ENCODE assay signal across 1 cellular context in the genomic region with DNA sequence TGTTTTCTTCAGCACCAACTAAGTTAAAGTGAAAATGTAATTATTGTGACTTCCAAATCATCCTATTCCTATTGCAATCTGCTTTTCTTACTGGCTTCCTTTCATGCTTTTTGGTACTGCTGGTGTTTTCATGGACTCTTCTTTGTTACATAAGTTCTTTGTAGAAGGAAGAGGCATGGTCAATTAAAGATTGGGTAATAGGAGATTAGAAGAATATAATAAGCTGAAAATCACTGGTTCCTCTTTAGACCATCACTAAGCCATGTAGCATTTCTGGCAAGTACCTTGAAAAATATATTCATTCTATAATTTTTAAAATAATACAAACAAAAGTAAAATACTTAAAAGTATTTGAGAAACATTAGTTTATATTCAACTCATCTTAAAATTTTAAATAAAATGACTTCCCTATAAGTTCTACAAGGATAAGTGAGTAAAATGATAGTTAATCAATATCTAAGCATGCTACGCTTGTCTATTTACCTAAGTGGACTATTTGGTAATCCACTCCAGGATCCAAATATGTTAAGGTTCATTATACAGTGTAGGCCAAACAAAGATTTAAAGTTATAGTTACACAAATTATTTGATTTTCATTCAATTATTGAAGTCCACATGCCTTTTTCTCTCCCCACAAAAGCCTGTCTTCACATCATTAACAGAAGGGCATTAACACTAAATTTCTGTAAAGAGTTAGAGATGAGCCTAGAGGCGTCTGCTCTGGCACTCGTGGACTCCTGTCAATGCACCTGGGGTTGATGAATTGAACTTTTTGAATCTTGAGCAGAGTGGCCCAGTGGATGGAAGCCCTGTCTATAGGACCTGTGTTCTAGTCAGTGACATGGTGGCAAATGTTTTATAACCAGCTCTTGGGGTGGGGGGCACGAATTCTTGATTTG.
TF ChIP-seq lines count a peak whose summit lies in the region.

No MANE protein-coding gene starts in this region.

TF ChIP-seq in WTC11, 78 proteins besides CTCF, POLR2A, EP300 and RAD21 (continued from another document):
- TF ChIP-seq, protein P1, sequence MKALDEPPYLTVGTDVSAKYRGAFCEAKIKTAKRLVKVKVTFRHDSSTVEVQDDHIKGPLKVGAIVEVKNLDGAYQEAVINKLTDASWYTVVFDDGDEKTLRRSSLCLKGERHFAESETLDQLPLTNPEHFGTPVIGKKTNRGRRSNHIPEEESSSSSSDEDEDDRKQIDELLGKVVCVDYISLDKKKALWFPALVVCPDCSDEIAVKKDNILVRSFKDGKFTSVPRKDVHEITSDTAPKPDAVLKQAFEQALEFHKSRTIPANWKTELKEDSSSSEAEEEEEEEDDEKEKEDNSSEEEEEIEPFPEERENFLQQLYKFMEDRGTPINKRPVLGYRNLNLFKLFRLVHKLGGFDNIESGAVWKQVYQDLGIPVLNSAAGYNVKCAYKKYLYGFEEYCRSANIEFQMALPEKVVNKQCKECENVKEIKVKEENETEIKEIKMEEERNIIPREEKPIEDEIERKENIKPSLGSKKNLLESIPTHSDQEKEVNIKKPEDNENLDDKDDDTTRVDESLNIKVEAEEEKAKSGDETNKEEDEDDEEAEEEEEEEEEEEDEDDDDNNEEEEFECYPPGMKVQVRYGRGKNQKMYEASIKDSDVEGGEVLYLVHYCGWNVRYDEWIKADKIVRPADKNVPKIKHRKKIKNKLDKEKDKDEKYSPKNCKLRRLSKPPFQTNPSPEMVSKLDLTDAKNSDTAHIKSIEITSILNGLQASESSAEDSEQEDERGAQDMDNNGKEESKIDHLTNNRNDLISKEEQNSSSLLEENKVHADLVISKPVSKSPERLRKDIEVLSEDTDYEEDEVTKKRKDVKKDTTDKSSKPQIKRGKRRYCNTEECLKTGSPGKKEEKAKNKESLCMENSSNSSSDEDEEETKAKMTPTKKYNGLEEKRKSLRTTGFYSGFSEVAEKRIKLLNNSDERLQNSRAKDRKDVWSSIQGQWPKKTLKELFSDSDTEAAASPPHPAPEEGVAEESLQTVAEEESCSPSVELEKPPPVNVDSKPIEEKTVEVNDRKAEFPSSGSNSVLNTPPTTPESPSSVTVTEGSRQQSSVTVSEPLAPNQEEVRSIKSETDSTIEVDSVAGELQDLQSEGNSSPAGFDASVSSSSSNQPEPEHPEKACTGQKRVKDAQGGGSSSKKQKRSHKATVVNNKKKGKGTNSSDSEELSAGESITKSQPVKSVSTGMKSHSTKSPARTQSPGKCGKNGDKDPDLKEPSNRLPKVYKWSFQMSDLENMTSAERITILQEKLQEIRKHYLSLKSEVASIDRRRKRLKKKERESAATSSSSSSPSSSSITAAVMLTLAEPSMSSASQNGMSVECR (CRISPR knock-in tag; IDR thresholded peaks at IDR 0.05; ENCODE audit: borderline replicate concordance), result no peak
- TF ChIP-seq ESRRA (CRISPR knock-in tag; IDR thresholded peaks at IDR 0.05; ENCODE audit: borderline replicate concordance) (no peak), NFE2L1 (CRISPR knock-in tag; IDR thresholded peaks at IDR 0.05) (no peak), FOXP1 (CRISPR knock-in tag; IDR thresholded peaks at IDR 0.05; ENCODE audit: borderline replicate concordance) (no peak)
- TF ChIP-seq, protein P2, sequence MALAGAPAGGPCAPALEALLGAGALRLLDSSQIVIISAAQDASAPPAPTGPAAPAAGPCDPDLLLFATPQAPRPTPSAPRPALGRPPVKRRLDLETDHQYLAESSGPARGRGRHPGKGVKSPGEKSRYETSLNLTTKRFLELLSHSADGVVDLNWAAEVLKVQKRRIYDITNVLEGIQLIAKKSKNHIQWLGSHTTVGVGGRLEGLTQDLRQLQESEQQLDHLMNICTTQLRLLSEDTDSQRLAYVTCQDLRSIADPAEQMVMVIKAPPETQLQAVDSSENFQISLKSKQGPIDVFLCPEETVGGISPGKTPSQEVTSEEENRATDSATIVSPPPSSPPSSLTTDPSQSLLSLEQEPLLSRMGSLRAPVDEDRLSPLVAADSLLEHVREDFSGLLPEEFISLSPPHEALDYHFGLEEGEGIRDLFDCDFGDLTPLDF (CRISPR knock-in tag; IDR thresholded peaks at IDR 0.05), result no peak
- TF ChIP-seq, protein P3, sequence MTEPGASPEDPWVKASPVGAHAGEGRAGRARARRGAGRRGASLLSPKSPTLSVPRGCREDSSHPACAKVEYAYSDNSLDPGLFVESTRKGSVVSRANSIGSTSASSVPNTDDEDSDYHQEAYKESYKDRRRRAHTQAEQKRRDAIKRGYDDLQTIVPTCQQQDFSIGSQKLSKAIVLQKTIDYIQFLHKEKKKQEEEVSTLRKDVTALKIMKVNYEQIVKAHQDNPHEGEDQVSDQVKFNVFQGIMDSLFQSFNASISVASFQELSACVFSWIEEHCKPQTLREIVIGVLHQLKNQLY (CRISPR knock-in tag; IDR thresholded peaks at IDR 0.05), result no peak
- TF ChIP-seq, protein P4, sequence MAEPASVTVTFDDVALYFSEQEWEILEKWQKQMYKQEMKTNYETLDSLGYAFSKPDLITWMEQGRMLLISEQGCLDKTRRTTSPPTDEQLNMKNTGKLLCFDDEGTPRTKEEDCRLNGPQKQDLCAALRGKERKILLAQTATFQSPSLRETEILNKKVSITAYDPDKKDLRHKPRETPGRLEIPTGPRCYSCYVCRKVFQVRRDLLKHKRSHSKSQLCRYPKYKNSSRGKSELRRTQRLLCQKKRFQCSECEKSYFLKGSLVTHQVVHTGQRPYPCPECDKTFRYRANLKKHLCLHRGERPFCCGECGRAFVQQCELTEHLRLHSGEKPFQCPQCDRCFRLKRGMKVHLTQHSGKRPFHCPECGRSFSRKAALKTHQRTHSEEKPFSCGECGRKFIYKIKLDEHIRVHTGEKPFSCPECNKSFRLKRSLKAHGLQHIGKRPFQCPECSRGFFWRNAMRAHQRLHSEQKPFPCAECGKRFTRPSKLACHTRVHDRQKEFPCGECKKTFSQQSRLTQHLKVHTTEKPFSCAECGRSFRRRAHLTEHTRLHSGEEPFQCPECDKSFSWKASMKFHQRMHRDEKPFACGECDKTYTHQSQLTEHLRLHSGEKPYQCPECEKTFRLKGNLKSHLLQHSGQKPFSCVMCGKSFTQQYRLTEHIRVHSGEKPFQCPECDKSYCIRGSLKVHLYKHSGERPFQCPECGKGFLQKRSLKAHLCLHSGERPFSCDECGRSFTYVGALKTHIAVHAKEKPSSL (CRISPR knock-in tag; conservative IDR thresholded peaks at IDR 0.05), result no peak
